ENCODE assay signal across 9 cellular contexts in genomic region chr1:207873055-207873890, GRCh38. TPM values are rescaled to one million over a fixed set of nuclear protein-coding genes. Genes with fewer than 3 reads are reported as not detected.
DNase-seq lines count a peak whose midpoint lies in the region; ATAC-seq and TF ChIP-seq lines count a peak whose summit lies in the region.
"Had no signal": no experiment of that assay in that cellular context is flagged by ENCODE, and none has a peak within 500 bp of the region (broad histone marks: within the 10 kb centered on the region; RNA-seq: fewer than 3 reads in every experiment).

No MANE protein-coding gene starts in this region.

- H3K4me1 ChIP-seq in stomach, result peaks cover 34 to 60% (median 43%) of the 10 kb centered on the region in 4 donors

- no peaks in the 10 kb centered on the region for H3K9me3 ChIP-seq in stomach
- H3K9me3 ChIP-seq: A549 had no signal

- H3K4me3 ChIP-seq in stomach, result no peak overlapping the region
- H3K4me3 ChIP-seq: A549 had no signal

- TF ChIP-seq POLR2A in stomach (IDR thresholded peaks at IDR 0.05), result no peak

- peak; percentile 62 for DNase-seq in activated CD4-positive, alpha-beta T cell treated with anti-CD3 and anti-CD28 coated beads for 48 hours
- DNase-seq in activated CD4-positive, alpha-beta T cell treated with anti-CD3 and anti-CD28 coated beads for 1 hour, result no peak
- peak; percentile 90 for DNase-seq in SIG-M5 treated with dmso at 0.1 percent for 504 hours (lab: John Stamatoyannopoulos, UW; ENCODE audit: unreplicated experiment)
- DNase-seq in central memory CD4-positive, alpha-beta T cell, result peak; percentile 34
- DNase-seq in stomach, result no peak
- DNase-seq in T-helper 9 cell, result no peak
- no peak for DNase-seq in ureter (ENCODE audit: low spot score)

- ATAC-seq in GM21717 (IDR thresholded peaks at IDR 0.05; ENCODE audit: unreplicated experiment), result no peak
- ATAC-seq: A549 had no signal

- peak overlapping the region; percentile 25 to 68 (median 64) for H3K27ac ChIP-seq in stomach
- H3K27ac ChIP-seq: A549 had no signal

- no peak for TF ChIP-seq CTCF in stomach (IDR thresholded peaks at IDR 0.05)

- no peaks in the 10 kb centered on the region for H3K27me3 ChIP-seq in stomach

- no peak for TF ChIP-seq EP300 in stomach (IDR thresholded peaks at IDR 0.05)

- intact Hi-C loops in stomach (cut with DNase I; ENCODE audit: low total_unique reads), result no loop called here

- H3K36me3 ChIP-seq in stomach, result no peaks in the 10 kb centered on the region

- WGBS in stomach, 5 donors, result 20 to 31% (median 23%) methylated on average over 8 of the region's 8 CpGs

RNA-seq across cellular contexts. Expression of gene CD34, which starts 37.7 kb away (rescaled TPM):
- total RNA-seq in stomach, result 10 to 100 TPM in 4 of 5 donors, 1 to 10 TPM in 1; 9.4 to 31.2 (median 14.0) TPM
- polyA plus RNA-seq in stomach, result 1 to 10 TPM; 3.2 to 9.2 (median 6.9) TPM
- total RNA-seq in ureter, result 40.9 TPM

Comparison
In these comparisons a context has a peak if more than half of its experiments do, and no peak if none do; other contexts are left out.
1. DNase-seq: peak in activated CD4-positive, alpha-beta T cell treated with anti-CD3 and anti-CD28 coated beads for 48 hours (single experiment), SIG-M5 treated with dmso at 0.1 percent for 504 hours (single experiment) and central memory CD4-positive, alpha-beta T cell (single experiment); none in activated CD4-positive, alpha-beta T cell treated with anti-CD3 and anti-CD28 coated beads for 1 hour (single experiment), stomach (single experiment), T-helper 9 cell (single experiment) and ureter (single experiment).